14 cellular contexts compared by ENCODE assay signal in the genomic region with DNA sequence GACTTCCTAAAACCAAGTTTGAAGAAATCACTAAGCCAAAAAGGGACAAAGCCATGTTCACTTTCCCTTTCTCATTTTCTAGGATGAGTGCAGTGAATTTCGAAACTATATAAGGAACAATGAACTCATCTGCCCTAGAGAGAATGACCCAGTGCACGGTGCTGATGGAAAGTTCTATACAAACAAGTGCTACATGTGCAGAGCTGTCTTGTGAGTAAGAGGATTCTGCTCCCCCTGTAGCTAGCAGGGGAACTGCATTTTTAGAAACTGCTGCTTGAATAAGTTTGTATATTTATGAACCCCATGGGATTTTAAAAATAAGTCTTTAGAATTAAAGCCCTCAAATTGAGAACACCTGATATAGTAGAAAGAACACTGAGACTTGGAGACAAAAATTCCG. TPM values are rescaled to one million over a fixed set of nuclear protein-coding genes. Genes with fewer than 3 reads are reported as not detected.
A peak's percentile ranks its signal among the peaks of the same experiment; 100 is the strongest.
DNase-seq lines count a peak whose midpoint lies in the region; ATAC-seq and TF ChIP-seq lines count a peak whose summit lies in the region.
"Had no signal": no experiment of that assay in that cellular context is flagged by ENCODE, and none has a peak within 500 bp of the region (broad histone marks: within the 10 kb centered on the region; RNA-seq: fewer than 3 reads in every experiment).

No MANE protein-coding gene starts in this region.

- H3K4me1 Mint-ChIP-seq in neural crest cell, result no peaks in the 10 kb centered on the region

- H3K4me3 Mint-ChIP-seq in neural crest cell, result no peak overlapping the region
- H3K4me3 Mint-ChIP-seq: dendritic cell treated with granulocyte-macrophage colony-stimulating factor and Interleukin-4, amounts not matched to agents 40 ng/mL and 50 ng/mL, for 4 days had no signal

- no peak for ATAC-seq in sciatic nerve
- no peak for ATAC-seq in GM18870 (IDR thresholded peaks at IDR 0.05; ENCODE audit: unreplicated experiment)
- no peak for ATAC-seq in HG03442 (IDR thresholded peaks at IDR 0.05; ENCODE audit: unreplicated experiment)

- intact Hi-C loops in sciatic nerve (cut with DNase I), result no loop called here
- intact Hi-C loops in prostate gland (cut with DNase I), result no loop called here

- no peak overlapping the region for H2AFZ ChIP-seq in OCI-LY3 (ENCODE audit: low read depth, low read length)

- H3K9ac ChIP-seq in OCI-LY3 (ENCODE audit: low read length), result no peak overlapping the region

- H3K4me1 ChIP-seq in OCI-LY3 (ENCODE audit: low read length), result peaks cover 4% of the 10 kb centered on the region; the same call in 1 of the 2 replicates
- no peaks in the 10 kb centered on the region for H3K4me1 ChIP-seq in prostate gland (replicated peaks)

- peak overlapping the region; percentile 25; the same call in 1 of the 2 replicates for H3K4me2 ChIP-seq in OCI-LY3 (ENCODE audit: low read length)

- H3K9me3 Mint-ChIP-seq in neural crest cell, result no peaks in the 10 kb centered on the region
- H3K9me3 Mint-ChIP-seq: dendritic cell treated with granulocyte-macrophage colony-stimulating factor and Interleukin-4, amounts not matched to agents 40 ng/mL and 50 ng/mL, for 4 days had no signal

- TF ChIP-seq CTCF in GM12875 (IDR thresholded peaks at IDR 0.05; ENCODE audit: borderline replicate concordance, insufficient read depth, low read depth, low read length) (0 out of 2 replicates have a peak, but pooled peaks have one; percentile 4), OCI-LY3 (IDR thresholded peaks at IDR 0.05; ENCODE audit: low read depth, low read length) (peak; percentile 24; the same call in 1 of the 2 replicates), neural crest cell (conservative IDR thresholded peaks at IDR 0.05) (peak; percentile 36), prostate gland (IDR thresholded peaks at IDR 0.05) (no peak)

- no peaks in the 10 kb centered on the region for H3K79me2 ChIP-seq in OCI-LY3 (ENCODE audit: low read length)

- peaks cover 17% of the 10 kb centered on the region for H3K36me3 Mint-ChIP-seq in neural crest cell (ENCODE audit: low read depth)

- H3K4me3 ChIP-seq in GM12875 (ENCODE audit: low read depth, low read length), result no peak overlapping the region
- H3K4me3 ChIP-seq in OCI-LY3 (ENCODE audit: low read length), result no peak overlapping the region
- H3K4me3 ChIP-seq in prostate gland, result no peak overlapping the region

- no peaks in the 10 kb centered on the region for H3K27me3 Mint-ChIP-seq in neural crest cell (ENCODE audit: low read depth)
- H3K27me3 Mint-ChIP-seq: dendritic cell treated with granulocyte-macrophage colony-stimulating factor and Interleukin-4, amounts not matched to agents 40 ng/mL and 50 ng/mL, for 4 days had no signal

- H3K27me3 ChIP-seq in OCI-LY3 (ENCODE audit: low read depth, low read length) (no peaks in the 10 kb centered on the region), prostate gland (replicated peaks; ENCODE audit: insufficient read depth) (no peaks in the 10 kb centered on the region)

- H3K36me3 ChIP-seq in OCI-LY3 (replicated peaks; ENCODE audit: low read depth, low read length), result no peaks in the 10 kb centered on the region
- no peaks in the 10 kb centered on the region for H3K36me3 ChIP-seq in prostate gland

- H3K27ac ChIP-seq in OCI-LY3 (ENCODE audit: low read length) (no peak overlapping the region), prostate gland (no peak overlapping the region)

- no peak overlapping the region for H3K27ac Mint-ChIP-seq in neural crest cell (ENCODE audit: unreplicated experiment)
- H3K27ac Mint-ChIP-seq: dendritic cell treated with granulocyte-macrophage colony-stimulating factor and Interleukin-4, amounts not matched to agents 40 ng/mL and 50 ng/mL, for 4 days had no signal

- TF ChIP-seq POLR2A in prostate gland (IDR thresholded peaks at IDR 0.05), result no peak

- 58% methylated on average over 3 of the region's 3 CpGs for WGBS in prostate gland

- H3K9me3 ChIP-seq in OCI-LY3 (ENCODE audit: insufficient read depth, low read length), result no peaks in the 10 kb centered on the region
- no peaks in the 10 kb centered on the region for H3K9me3 ChIP-seq in prostate gland

- no peaks in the 10 kb centered on the region for H4K20me1 ChIP-seq in OCI-LY3 (ENCODE audit: insufficient read depth, low read length)

- DNase-seq in dermis blood vessel endothelial cell (peak; percentile 19), neural crest cell (ENCODE audit: low read depth, low spot score) (no peak), sciatic nerve (ENCODE audit: low spot score) (no peak), prostate gland (ENCODE audit: low spot score) (no peak)
- DNase-seq: activated CD4-positive, alpha-beta T cell treated with anti-CD3 and anti-CD28 coated beads for 1 hour; activated naive CD4-positive, alpha-beta T cell; NCI-H1436 treated with DMSO at 0.1 percent for 48 hours; stimulated activated naive CD4-positive, alpha-beta T cell treated with Interleukin-2 at 50 U/mL for 16 hours had no signal

RNA-seq across cellular contexts. Expression of a gene that starts 42.7 kb away (rescaled TPM):
- total RNA-seq in dermis blood vessel endothelial cell, result not detected in 2 replicates
- total RNA-seq in neural crest cell, result not detected in 2 replicates
- total RNA-seq in sciatic nerve, result not detected
- total RNA-seq in prostate gland, result not detected
- total RNA-seq: Daoy had no signal

Comparison
In these comparisons a context has a peak if more than half of its experiments do, and no peak if none do; other contexts are left out.
1. CTCF ChIP-seq: peak in GM12875 (single experiment), OCI-LY3 (single experiment) and neural crest cell (single experiment); none in prostate gland (0 of 4).